ENCODE assay signal across 36 cellular contexts in genomic region chr4:54055494-54055893, GRCh38. TPM values are rescaled to one million over a fixed set of nuclear protein-coding genes. Genes with fewer than 3 reads are reported as not detected.
"Had no signal": no experiment of that assay in that cellular context is flagged by ENCODE, and none has a peak within 500 bp of the region (broad histone marks: within the 10 kb centered on the region; RNA-seq: fewer than 3 reads in every experiment).

No MANE protein-coding gene starts in this region.

- H3K4me3 ChIP-seq: ascending aorta, coronary artery, dorsolateral prefrontal cortex, esophagus muscularis mucosa, gastrocnemius medialis, heart left ventricle had no signal

- DNase-seq: activated B cell treated with CpG ODN at 0.5 μM for 24 hours; activated CD4-positive, alpha-beta T cell treated with anti-CD3 and anti-CD28 coated beads for 48 hours; activated CD4-positive, alpha-beta T cell treated with anti-CD3 and anti-CD28 coated beads, Interleukin-2, amount 50 U/mL, for 1 hour; activated CD4-positive, alpha-beta T cell treated with anti-CD3 and anti-CD28 coated beads, Interleukin-2, amount 50 U/mL, for 48 hours; activated CD8-positive, alpha-beta memory T cell treated with anti-CD3 and anti-CD28 coated beads, Interleukin-2, amount 50 U/mL, for 48 hours; activated effector memory CD4-positive, alpha-beta T cell treated with Interleukin-2 at 50 U/mL for 16 hours; activated gamma-delta T cell treated with Interleukin-2 at 50 U/mL for 16 hours; activated naive CD4-positive, alpha-beta T cell treated with anti-CD3 and anti-CD28 coated beads, Interleukin-2, amount 50 U/mL, for 16 hours; activated naive CD4-positive, alpha-beta T cell treated with Interleukin-2 at 50 U/mL for 16 hours; activated naive CD8-positive, alpha-beta T cell treated with anti-CD3 and anti-CD28 coated beads for 36 hours; activated T-cell treated with anti-CD3 and anti-CD28 coated beads for 4 hours; activated T-cell treated with anti-CD3 and anti-CD28 coated beads, Interleukin-2, amount 50 U/mL, for 24 hours; brain microvascular endothelial cell; dorsolateral prefrontal cortex; effector memory CD4-positive, alpha-beta T cell; endodermal cell; erythroblast; foreskin keratinocyte; gastrocnemius medialis; glutamatergic neuron; heart left ventricle; hypothalamus; T-helper 17 cell; T1000; WERI-Rb-1 had no signal

- ATAC-seq: activated CD4-positive, CD25-positive, alpha-beta regulatory T cell treated with anti-CD3 and anti-CD28 coated beads, Interleukin-2, amount 50 U/mL, for 24 hours; activated T-helper 17 cell treated with anti-CD3 and anti-CD28 coated beads, Interleukin-2, amount 50 U/mL, for 72 hours; foreskin keratinocyte; gastrocnemius medialis; heart left ventricle; T-helper 17 cell had no signal

- H3K9me3 Mint-ChIP-seq: activated B cell treated with CpG ODN at 0.5 μM for 24 hours; activated naive CD8-positive, alpha-beta T cell treated with anti-CD3 and anti-CD28 coated beads for 36 hours; activated T-cell treated with anti-CD3 and anti-CD28 coated beads, Interleukin-2, amount 50 U/mL, for 24 hours; activated T-helper 17 cell treated with anti-CD3 and anti-CD28 coated beads, Interleukin-2, amount 50 U/mL, for 72 hours; central memory CD8-positive, alpha-beta T cell; dendritic cell treated with granulocyte-macrophage colony-stimulating factor and Interleukin-4, amounts not matched to agents 40 ng/mL and 50 ng/mL, for 4 days; endodermal cell; T-helper 2 cell treated with Interferon-gamma antibody and Interleukin-4, amounts not matched to agents 5 μg/mL and 100 μg/mL, for 36 hours had no signal

- H3K27me3 ChIP-seq: ascending aorta, brain microvascular endothelial cell, dorsolateral prefrontal cortex, esophagus muscularis mucosa, foreskin keratinocyte, gastrocnemius medialis, heart left ventricle had no signal

- H3K27me3 Mint-ChIP-seq: activated B cell treated with CpG ODN at 0.5 μM for 24 hours; activated naive CD8-positive, alpha-beta T cell treated with anti-CD3 and anti-CD28 coated beads for 36 hours; activated T-cell treated with anti-CD3 and anti-CD28 coated beads, Interleukin-2, amount 50 U/mL, for 24 hours; activated T-helper 17 cell treated with anti-CD3 and anti-CD28 coated beads, Interleukin-2, amount 50 U/mL, for 72 hours; central memory CD8-positive, alpha-beta T cell; dendritic cell treated with granulocyte-macrophage colony-stimulating factor and Interleukin-4, amounts not matched to agents 40 ng/mL and 50 ng/mL, for 4 days; T-helper 17 cell had no signal

- H3K4me3 Mint-ChIP-seq: activated B cell treated with CpG ODN at 0.5 μM for 24 hours; activated T-cell treated with anti-CD3 and anti-CD28 coated beads, Interleukin-2, amount 50 U/mL, for 24 hours; dendritic cell treated with granulocyte-macrophage colony-stimulating factor and Interleukin-4, amounts not matched to agents 40 ng/mL and 50 ng/mL, for 4 days; endodermal cell; T-helper 2 cell treated with Interferon-gamma antibody and Interleukin-4, amounts not matched to agents 5 μg/mL and 100 μg/mL, for 36 hours had no signal

- H3K27ac Mint-ChIP-seq: activated B cell treated with CpG ODN at 0.5 μM for 24 hours; activated naive CD8-positive, alpha-beta T cell treated with anti-CD3 and anti-CD28 coated beads for 36 hours; activated T-cell treated with anti-CD3 and anti-CD28 coated beads, Interleukin-2, amount 50 U/mL, for 24 hours; activated T-helper 17 cell treated with anti-CD3 and anti-CD28 coated beads, Interleukin-2, amount 50 U/mL, for 72 hours; endodermal cell; T-helper 17 cell; T-helper 2 cell treated with Interferon-gamma antibody and Interleukin-4, amounts not matched to agents 5 μg/mL and 100 μg/mL, for 36 hours had no signal

- FAIRE-seq: bronchial epithelial cell had no signal

- H3K9me3 ChIP-seq: ascending aorta, esophagus muscularis mucosa, gastrocnemius medialis, heart left ventricle had no signal

- H3K27ac ChIP-seq: ascending aorta, brain microvascular endothelial cell, coronary artery, dorsolateral prefrontal cortex, esophagus muscularis mucosa, foreskin keratinocyte, gastrocnemius medialis, heart left ventricle, WERI-Rb-1 had no signal

- H3K36me3 ChIP-seq: ascending aorta, brain microvascular endothelial cell, esophagus muscularis mucosa, gastrocnemius medialis, heart left ventricle, WERI-Rb-1 had no signal

RNA-seq across cellular contexts. Expression of gene GSX2, which starts 44.5 kb away (rescaled TPM):
- total RNA-seq: activated B cell treated with CpG ODN at 0.5 μM for 24 hours; activated naive CD8-positive, alpha-beta T cell treated with anti-CD3 and anti-CD28 coated beads for 36 hours; activated T-helper 17 cell treated with anti-CD3 and anti-CD28 coated beads, Interleukin-2, amount 50 U/mL, for 72 hours; ascending aorta; bronchial epithelial cell; cardiac septum; cerebellum; endodermal cell; esophagus muscularis mucosa; foreskin keratinocyte; gastrocnemius medialis; heart left ventricle; T-helper 17 cell had no signal
- polyA plus RNA-seq: foreskin keratinocyte had no signal
